29 cellular contexts compared by ENCODE assay signal in genomic region chr2:164975885-164976284, GRCh38. TPM values are rescaled to one million over a fixed set of nuclear protein-coding genes. Genes with fewer than 3 reads are reported as not detected.
DNase-seq lines count a peak whose midpoint lies in the region; ATAC-seq and TF ChIP-seq lines count a peak whose summit lies in the region.
"Had no signal": no experiment of that assay in that cellular context is flagged by ENCODE, and none has a peak within 500 bp of the region (broad histone marks: within the 10 kb centered on the region; RNA-seq: fewer than 3 reads in every experiment).

No MANE protein-coding gene starts in this region.

- H3K4me3 Mint-ChIP-seq in HFFc6 (no peak overlapping the region), activated B cell treated with CpG ODN at 0.5 μM for 24 hours (peak overlapping the region; percentile 47)
- no peak overlapping the region for H3K4me3 Mint-ChIP-seq in stimulated activated naive B cell treated with anti-CD40 and anti-IgM and Interleukin-4, amounts not matched to agents 10 μg/mL and 1 μg/mL and 100 μg/mL, for 72 hours
- no peak overlapping the region for H3K4me3 Mint-ChIP-seq in activated T-cell treated with anti-CD3 and anti-CD28 coated beads, Interleukin-2, amount 50 U/mL, for 24 hours
- H3K4me3 Mint-ChIP-seq: activated CD4-positive, alpha-beta T cell treated with anti-CD3 and anti-CD28 coated beads, Interleukin-2, amount 10 ng/mL, durations not matched to agents 24 days and 14 days; activated T-cell treated with anti-CD3 and anti-CD28 coated beads, Interleukin-2, amount 50 U/mL, for 4 hours; CD4-positive, alpha-beta memory T cell; dendritic cell treated with granulocyte-macrophage colony-stimulating factor and Interleukin-4, amounts not matched to agents 40 ng/mL and 50 ng/mL, for 4 days; endodermal cell; stimulated activated memory B cell treated with anti-CD40 and anti-IgM and Interleukin-4, amounts not matched to agents 10 μg/mL and 1 μg/mL and 100 μg/mL, for 72 hours had no signal

- ATAC-seq in activated B cell treated with CpG ODN at 0.5 μM for 24 hours (ENCODE audit: low read depth): peak; percentile 58
- ATAC-seq in stimulated activated naive B cell treated with anti-CD40 and anti-IgM and Interleukin-4, amounts not matched to agents 10 μg/mL and 1 μg/mL and 100 μg/mL, for 72 hours (replicated peaks): peak; percentile 50 to 60
- no peak for ATAC-seq in GM21717 (IDR thresholded peaks at IDR 0.05; ENCODE audit: unreplicated experiment)
- ATAC-seq: activated T-cell treated with anti-CD3 and anti-CD28 coated beads, Interleukin-2, amount 50 U/mL, for 4 hours; heart right ventricle; sciatic nerve; stimulated activated memory B cell treated with anti-CD40 and anti-IgM and Interleukin-4, amounts not matched to agents 10 μg/mL and 1 μg/mL and 100 μg/mL, for 72 hours; upper lobe of right lung had no signal

- TF ChIP-seq CTCF in HFFc6 (IDR thresholded peaks at IDR 0.05) (no peak), activated B cell treated with CpG ODN at 0.5 μM for 24 hours (IDR thresholded peaks at IDR 0.05) (no peak)

- intact Hi-C loops in activated B cell treated with CpG ODN at 0.5 μM for 24 hours (cut with micrococcal nuclease): loop anchor here (10.0 kb wide), 1 partner anchor 819 kb away; the partner anchor contains the start of gene GALNT3

- peaks cover 76% of the 10 kb centered on the region for H3K4me1 Mint-ChIP-seq in HFFc6 (ENCODE audit: low read depth)
- H3K4me1 Mint-ChIP-seq in activated B cell treated with CpG ODN at 0.5 μM for 24 hours: peaks cover 78% of the 10 kb centered on the region
- peaks cover 22 to 60% of the 10 kb centered on the region in 2 donors for H3K4me1 Mint-ChIP-seq in stimulated activated naive B cell treated with anti-CD40 and anti-IgM and Interleukin-4, amounts not matched to agents 10 μg/mL and 1 μg/mL and 100 μg/mL, for 72 hours
- H3K4me1 Mint-ChIP-seq in activated T-cell treated with anti-CD3 and anti-CD28 coated beads, Interleukin-2, amount 50 U/mL, for 24 hours (ENCODE audit: low read depth): peaks cover 10% of the 10 kb centered on the region

- POLR2A ChIA-PET in activated B cell treated with CpG ODN at 0.5 μM for 24 hours (lab: Charles Lee): no interaction called here

- CTCF ChIA-PET in activated B cell treated with CpG ODN at 0.5 μM for 24 hours (lab: Charles Lee): interaction anchor here (0.7 to 1.2 kb wide), 2 partner anchors 24 to 237 kb away, joined by 3 to 5 read pairs; no protein-coding TSS in a partner anchor

- DNase-seq in HFFc6 (no peak), NOMO-1 treated with DMSO at 0.1 percent for 48 hours (lab: John Stamatoyannopoulos, UW; ENCODE audit: unreplicated experiment) (peak; percentile 93), activated B cell treated with CpG ODN at 0.5 μM for 24 hours (no peak), hypothalamus (lab: John Stamatoyannopoulos, UW) (no peak)
- DNase-seq in stimulated activated naive B cell treated with anti-CD40 and anti-IgM and Interleukin-4, amounts not matched to agents 10 μg/mL and 1 μg/mL and 100 μg/mL, for 72 hours: no peak
- no peak for DNase-seq in activated T-cell treated with anti-CD3 and anti-CD28 coated beads, Interleukin-2, amount 50 U/mL, for 24 hours
- DNase-seq: activated CD4-positive, alpha-beta T cell treated with anti-CD3 and anti-CD28 coated beads, Interleukin-2, amount 10 ng/mL, durations not matched to agents 24 days and 14 days; activated T-cell treated with anti-CD3 and anti-CD28 coated beads, Interleukin-2, amount 50 U/mL, for 4 hours; CD4-positive, alpha-beta memory T cell; central memory CD4-positive, alpha-beta T cell; DMS 273 treated with DMSO at 0.1 percent for 48 hours; endodermal cell; esophagus squamous epithelium; foreskin melanocyte; HCEC 1CT; heart right ventricle; NCI-H1048; NCI-H1694 treated with DMSO at 0.1 percent for 48 hours; NCI-H510A; stimulated activated CD4-positive, alpha-beta T cell treated with anti-CD3 and anti-CD28 coated beads, Interleukin-4, amount 100 ng/mL, for 4 hours; T-helper 2 cell; upper lobe of right lung; WERI-Rb-1 had no signal

- H3K36me3 Mint-ChIP-seq in HFFc6 (ENCODE audit: low read depth) (peaks cover 6% of the 10 kb centered on the region; the same call in 1 of the 2 replicates), activated B cell treated with CpG ODN at 0.5 μM for 24 hours (ENCODE audit: low read depth) (peaks cover 2% of the 10 kb centered on the region)
- peaks cover 7 to 14% of the 10 kb centered on the region in 2 donors for H3K36me3 Mint-ChIP-seq in stimulated activated naive B cell treated with anti-CD40 and anti-IgM and Interleukin-4, amounts not matched to agents 10 μg/mL and 1 μg/mL and 100 μg/mL, for 72 hours
- no peaks in the 10 kb centered on the region for H3K36me3 Mint-ChIP-seq in activated T-cell treated with anti-CD3 and anti-CD28 coated beads, Interleukin-2, amount 50 U/mL, for 24 hours (ENCODE audit: low read depth)
- H3K36me3 Mint-ChIP-seq: CD4-positive, alpha-beta memory T cell had no signal

- H3K27me3 Mint-ChIP-seq in HFFc6 (ENCODE audit: insufficient read depth) (no peaks in the 10 kb centered on the region), activated B cell treated with CpG ODN at 0.5 μM for 24 hours (no peaks in the 10 kb centered on the region)
- H3K27me3 Mint-ChIP-seq in stimulated activated naive B cell treated with anti-CD40 and anti-IgM and Interleukin-4, amounts not matched to agents 10 μg/mL and 1 μg/mL and 100 μg/mL, for 72 hours: no peaks in the 10 kb centered on the region
- H3K27me3 Mint-ChIP-seq in activated T-cell treated with anti-CD3 and anti-CD28 coated beads, Interleukin-2, amount 50 U/mL, for 24 hours: no peaks in the 10 kb centered on the region
- H3K27me3 Mint-ChIP-seq: dendritic cell treated with granulocyte-macrophage colony-stimulating factor and Interleukin-4, amounts not matched to agents 40 ng/mL and 50 ng/mL, for 4 days; stimulated activated memory B cell treated with anti-CD40 and anti-IgM and Interleukin-4, amounts not matched to agents 10 μg/mL and 1 μg/mL and 100 μg/mL, for 72 hours had no signal

- H3K9me3 Mint-ChIP-seq in HFFc6 (no peaks in the 10 kb centered on the region), activated B cell treated with CpG ODN at 0.5 μM for 24 hours (peaks cover 6% of the 10 kb centered on the region)
- H3K9me3 Mint-ChIP-seq in stimulated activated naive B cell treated with anti-CD40 and anti-IgM and Interleukin-4, amounts not matched to agents 10 μg/mL and 1 μg/mL and 100 μg/mL, for 72 hours: peaks cover 4 to 6% of the 10 kb centered on the region in 2 donors
- H3K9me3 Mint-ChIP-seq in activated T-cell treated with anti-CD3 and anti-CD28 coated beads, Interleukin-2, amount 50 U/mL, for 24 hours: no peaks in the 10 kb centered on the region
- H3K9me3 Mint-ChIP-seq: activated CD4-positive, alpha-beta T cell treated with anti-CD3 and anti-CD28 coated beads, Interleukin-2, amount 10 ng/mL, durations not matched to agents 24 days and 14 days; CD4-positive, alpha-beta memory T cell; dendritic cell treated with granulocyte-macrophage colony-stimulating factor and Interleukin-4, amounts not matched to agents 40 ng/mL and 50 ng/mL, for 4 days; endodermal cell had no signal

- H3K27ac Mint-ChIP-seq in HFFc6: peak overlapping the region; percentile 73
- peak overlapping the region; percentile 12 for H3K27ac Mint-ChIP-seq in activated B cell treated with CpG ODN at 0.5 μM for 24 hours
- no peak overlapping the region for H3K27ac Mint-ChIP-seq in stimulated activated naive B cell treated with anti-CD40 and anti-IgM and Interleukin-4, amounts not matched to agents 10 μg/mL and 1 μg/mL and 100 μg/mL, for 72 hours
- no peak overlapping the region for H3K27ac Mint-ChIP-seq in activated T-cell treated with anti-CD3 and anti-CD28 coated beads, Interleukin-2, amount 50 U/mL, for 24 hours
- H3K27ac Mint-ChIP-seq: activated CD4-positive, alpha-beta T cell treated with anti-CD3 and anti-CD28 coated beads, Interleukin-2, amount 10 ng/mL, durations not matched to agents 24 days and 14 days; CD4-positive, alpha-beta memory T cell; dendritic cell treated with granulocyte-macrophage colony-stimulating factor and Interleukin-4, amounts not matched to agents 40 ng/mL and 50 ng/mL, for 4 days; endodermal cell; stimulated activated memory B cell treated with anti-CD40 and anti-IgM and Interleukin-4, amounts not matched to agents 10 μg/mL and 1 μg/mL and 100 μg/mL, for 72 hours had no signal

RNA-seq across cellular contexts. Expression of gene SLC38A11, which starts 20.6 kb away (rescaled TPM):
- 1 to 10 TPM; 2.1 to 3.0 (median 2.5) TPM for total RNA-seq in HFFc6 (2021; fragmentation: NEBNext Ultra II Directional; extraction: Animal tissue kit (Norgen Biotek cat#: 25700))
- total RNA-seq in activated B cell treated with CpG ODN at 0.5 μM for 24 hours: 2.2 and 2.6 TPM in 2 replicates
- total RNA-seq: activated CD4-positive, alpha-beta T cell treated with anti-CD3 and anti-CD28 coated beads, Interleukin-2, amount 10 ng/mL, durations not matched to agents 24 days and 14 days; activated T-cell treated with anti-CD3 and anti-CD28 coated beads, Interleukin-2, amount 50 U/mL, for 4 hours; CD4-positive, alpha-beta memory T cell; endodermal cell; RPMI7951; SJSA1 had no signal

Comparison
In these comparisons a context has a peak if more than half of its experiments do, and no peak if none do; other contexts are left out.
1. H3K27ac Mint-ChIP-seq: peak in HFFc6 (single experiment) and activated B cell treated with CpG ODN at 0.5 μM for 24 hours (single experiment); none in stimulated activated naive B cell treated with anti-CD40 and anti-IgM and Interleukin-4, amounts not matched to agents 10 μg/mL and 1 μg/mL and 100 μg/mL, for 72 hours (single experiment) and activated T-cell treated with anti-CD3 and anti-CD28 coated beads, Interleukin-2, amount 50 U/mL, for 24 hours (single experiment).